ENCODE assay signal across 21 cellular contexts in the genomic region with DNA sequence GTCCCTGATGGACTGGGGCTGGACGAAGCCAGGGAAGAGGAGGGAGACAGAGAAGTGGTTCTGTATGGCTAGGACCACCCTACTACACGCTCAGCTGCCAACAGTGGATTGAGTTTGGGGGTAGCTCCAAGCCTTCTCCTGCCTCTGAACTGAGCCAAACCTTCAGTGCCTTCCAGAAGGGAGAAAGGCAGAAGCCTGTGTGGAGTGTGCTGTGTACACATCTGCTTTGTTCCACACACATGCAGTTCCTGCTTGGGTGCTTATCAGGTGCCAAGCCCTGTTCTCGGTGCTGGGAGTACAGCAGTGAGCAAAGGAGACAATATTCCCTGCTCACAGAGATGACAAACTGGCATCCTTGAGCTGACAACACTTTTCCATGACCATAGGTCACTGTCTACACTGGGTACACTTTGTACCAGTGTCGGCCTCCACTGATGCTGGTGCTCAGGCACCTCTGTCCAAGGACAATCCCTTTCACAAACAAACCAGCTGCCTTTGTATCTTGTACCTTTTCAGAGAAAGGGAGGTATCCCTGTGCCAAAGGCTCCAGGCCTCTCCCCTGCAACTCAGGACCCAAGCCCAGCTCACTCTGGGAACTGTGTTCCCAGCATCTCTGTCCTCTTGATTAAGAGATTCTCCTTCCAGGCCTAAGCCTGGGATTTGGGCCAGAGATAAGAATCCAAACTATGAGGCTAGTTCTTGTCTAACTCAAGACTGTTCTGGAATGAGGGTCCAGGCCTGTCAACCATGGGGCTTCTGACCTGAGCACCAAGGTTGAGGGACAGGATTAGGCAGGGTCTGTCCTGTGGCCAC. TPM values are rescaled to one million over a fixed set of nuclear protein-coding genes. Genes with fewer than 3 reads are reported as not detected.
DNase-seq lines count a peak whose midpoint lies in the region; ATAC-seq and TF ChIP-seq lines count a peak whose summit lies in the region.
"Had no signal": no experiment of that assay in that cellular context is flagged by ENCODE, and none has a peak within 500 bp of the region (broad histone marks: within the 10 kb centered on the region; RNA-seq: fewer than 3 reads in every experiment).

No MANE protein-coding gene starts in this region.

- peaks cover 13% of the 10 kb centered on the region for H3K4me1 ChIP-seq in Caco-2
- H3K4me1 ChIP-seq in PC-3 (ENCODE audit: insufficient read depth, low read length), result peaks cover 13% of the 10 kb centered on the region
- H3K4me1 ChIP-seq in mucosa of stomach (ENCODE audit: control insufficient read depth, insufficient read depth, low read length), result peaks cover 21% of the 10 kb centered on the region

- no peaks in the 10 kb centered on the region for H3K9me3 ChIP-seq in Caco-2
- H3K9me3 ChIP-seq in PC-3 (ENCODE audit: low read length), result no peaks in the 10 kb centered on the region
- no peaks in the 10 kb centered on the region for H3K9me3 ChIP-seq in mucosa of stomach (ENCODE audit: control insufficient read depth, low read length)
- H3K9me3 ChIP-seq: SK-N-SH had no signal

- no peak overlapping the region for H3K4me3 ChIP-seq in Caco-2 (ENCODE audit: low read depth, low read length)
- no peak overlapping the region for H3K4me3 ChIP-seq in PC-3 (ENCODE audit: low read length)
- H3K4me3 ChIP-seq in mucosa of stomach (ENCODE audit: low read length), result no peak overlapping the region
- H3K4me3 ChIP-seq: neural progenitor cell had no signal

- ATAC-seq in PC-3, result no peak
- ATAC-seq in central memory CD8-positive, alpha-beta T cell (replicated peaks; ENCODE audit: extremely low read depth, poor library complexity, severe bottlenecking), result no peak
- no peak for ATAC-seq in HG03439 (IDR thresholded peaks at IDR 0.05; ENCODE audit: unreplicated experiment)
- ATAC-seq: activated CD8-positive, alpha-beta T cell treated with anti-CD3 and anti-CD28 coated beads for 36 hours; T-helper 17 cell had no signal

- H4K20me1 ChIP-seq in PC-3 (ENCODE audit: low read length), result no peaks in the 10 kb centered on the region

- H3K9me3 Mint-ChIP-seq in Caco-2 (ENCODE audit: unreplicated experiment), result no peaks in the 10 kb centered on the region
- H3K9me3 Mint-ChIP-seq in central memory CD8-positive, alpha-beta T cell, result no peaks in the 10 kb centered on the region
- H3K9me3 Mint-ChIP-seq: activated CD8-positive, alpha-beta T cell treated with anti-CD3 and anti-CD28 coated beads for 36 hours; CD14-positive monocyte; neural progenitor cell had no signal

- H3K4me1 Mint-ChIP-seq in Caco-2 (ENCODE audit: low read depth, unreplicated experiment), result peaks cover 20% of the 10 kb centered on the region
- H3K4me1 Mint-ChIP-seq in central memory CD8-positive, alpha-beta T cell, result no peaks in the 10 kb centered on the region

- H3K79me2 ChIP-seq in PC-3 (ENCODE audit: low read length), result no peaks in the 10 kb centered on the region

- no peak overlapping the region for H3K27ac ChIP-seq in PC-3 (ENCODE audit: low read length)
- H3K27ac ChIP-seq: neural progenitor cell had no signal

- H3K9me2 ChIP-seq in PC-3 (replicated peaks; ENCODE audit: low read length), result no peaks in the 10 kb centered on the region
- H3K9me2 ChIP-seq: SK-N-SH had no signal

- H3K4me2 ChIP-seq in PC-3 (ENCODE audit: low read length), result no peak overlapping the region
- H3K4me2 ChIP-seq: neural progenitor cell, SK-N-SH had no signal

- H3F3A ChIP-seq in PC-3 (ENCODE audit: low read length, unreplicated experiment), result no peaks in the 10 kb centered on the region

- DNase-seq in Caco-2 (no peak), PC-3 (no peak), HEK293T (ENCODE audit: extremely low spot score) (no peak), NCI-H345 treated with DMSO at 0.1 percent for 48 hours (lab: John Stamatoyannopoulos, UW; ENCODE audit: unreplicated experiment) (no peak), mesenteric fat pad (ENCODE audit: low spot score) (no peak)
- no peak for DNase-seq in central memory CD8-positive, alpha-beta T cell (ENCODE audit: low spot score in 2 of 2)
- DNase-seq: activated CD8-positive, alpha-beta T cell treated with anti-CD3 and anti-CD28 coated beads for 36 hours; activated gamma-delta T cell; activated T-cell treated with anti-CD3 and anti-CD28 coated beads for 4 hours; Karpas-422; MV-4-11; NCI-H146; NCI-H524; RPMI8226; SK-N-SH; stimulated activated naive CD4-positive, alpha-beta T cell; T-helper 17 cell had no signal

- intact Hi-C loops in Caco-2 (cut with micrococcal nuclease; ENCODE audit: unreplicated experiment) (no loop called here), PC-3 (cut with micrococcal nuclease) (no loop called here)

- BruUV-seq in Caco-2 (replicated peaks; lab: Mats Ljungman, UMichigan) (TSS peak; percentile 25), PC-3 (replicated peaks; lab: Mats Ljungman, UMichigan) (TSS peak; percentile 22)

- H3K27ac Mint-ChIP-seq in Caco-2 (ENCODE audit: unreplicated experiment), result no peak overlapping the region
- H3K27ac Mint-ChIP-seq in central memory CD8-positive, alpha-beta T cell (ENCODE audit: low read depth), result peak overlapping the region; percentile 41
- H3K27ac Mint-ChIP-seq: activated CD8-positive, alpha-beta T cell treated with anti-CD3 and anti-CD28 coated beads for 36 hours; neural progenitor cell; T-helper 17 cell had no signal

- peaks cover 85% of the 10 kb centered on the region for H3K36me3 Mint-ChIP-seq in Caco-2 (ENCODE audit: insufficient read depth, unreplicated experiment)
- peaks cover 35% of the 10 kb centered on the region for H3K36me3 Mint-ChIP-seq in central memory CD8-positive, alpha-beta T cell (ENCODE audit: insufficient read depth)
- H3K36me3 Mint-ChIP-seq: neural progenitor cell had no signal

- H3K27me3 Mint-ChIP-seq in Caco-2 (ENCODE audit: insufficient read depth, unreplicated experiment), result no peaks in the 10 kb centered on the region
- no peaks in the 10 kb centered on the region for H3K27me3 Mint-ChIP-seq in central memory CD8-positive, alpha-beta T cell
- H3K27me3 Mint-ChIP-seq: activated CD8-positive, alpha-beta T cell treated with anti-CD3 and anti-CD28 coated beads for 36 hours; T-helper 17 cell had no signal

- TF ChIP-seq CTCF in Caco-2 (IDR thresholded peaks at IDR 0.05; ENCODE audit: insufficient read depth in 1 of 2, low read depth in 1 of 2, low read length in 1 of 2, severe bottlenecking in 1 of 2, unreplicated experiment in 1 of 2), result no peak
- no peak for TF ChIP-seq CTCF in PC-3 (conservative IDR thresholded peaks at IDR 0.05; ENCODE audit: low read depth, low read length)

- H3K36me3 ChIP-seq in Caco-2 (ENCODE audit: control insufficient read depth, insufficient read depth, low read length) (peaks cover 8% of the 10 kb centered on the region), PC-3 (ENCODE audit: low read depth, low read length) (peaks cover 57% of the 10 kb centered on the region), mucosa of stomach (ENCODE audit: control insufficient read depth, insufficient read depth, low read length) (no peaks in the 10 kb centered on the region)
- H3K36me3 ChIP-seq: neural progenitor cell had no signal

- H3K9ac ChIP-seq in PC-3 (ENCODE audit: low read length), result no peak overlapping the region
- peak overlapping the region; percentile 8 for H3K9ac ChIP-seq in mucosa of stomach (ENCODE audit: low read length)
- H3K9ac ChIP-seq: neural progenitor cell, SK-N-SH had no signal

- no peak overlapping the region for H3K4me3 Mint-ChIP-seq in Caco-2 (ENCODE audit: unreplicated experiment)
- no peak overlapping the region for H3K4me3 Mint-ChIP-seq in central memory CD8-positive, alpha-beta T cell
- H3K4me3 Mint-ChIP-seq: activated CD8-positive, alpha-beta T cell treated with anti-CD3 and anti-CD28 coated beads for 36 hours; CD14-positive monocyte; neural progenitor cell; T-helper 17 cell had no signal

- no peak overlapping the region for H2AFZ ChIP-seq in PC-3 (ENCODE audit: low read length)
- H2AFZ ChIP-seq: neural progenitor cell had no signal

- H3K27me3 ChIP-seq in Caco-2 (replicated peaks; ENCODE audit: control insufficient read depth, insufficient read depth, low read length), result no peaks in the 10 kb centered on the region
- H3K27me3 ChIP-seq in PC-3 (ENCODE audit: low read length), result no peaks in the 10 kb centered on the region
- H3K27me3 ChIP-seq in mucosa of stomach (ENCODE audit: control insufficient read depth, insufficient read depth, low read length), result no peaks in the 10 kb centered on the region
- H3K27me3 ChIP-seq: neural progenitor cell had no signal

- CTCF ChIA-PET in Caco-2 (lab: Charles Lee) (no interaction called here), PC-3 (lab: Charles Lee) (interaction anchor here (1.2 kb wide), 1 partner anchor 35 kb away, joined by 3 read pairs; no protein-coding TSS in a partner anchor), HEK293T (lab: Yijun Ruan, JAX) (no interaction called here)

- POLR2A ChIA-PET in Caco-2 (lab: Charles Lee), result no interaction called here
- POLR2A ChIA-PET in PC-3 (lab: Charles Lee; ENCODE audit: unreplicated experiment), result interaction anchor here (0.5 kb wide), 1 partner anchor 19 kb away, joined by 7 read pairs; no protein-coding TSS in a partner anchor
- POLR2A ChIA-PET in HEK293T (lab: Yijun Ruan, JAX), result interaction anchor here (1.0 to 1.1 kb wide), 2 partner anchors 11 to 14 kb away, joined by 3 to 5 read pairs; no protein-coding TSS in a partner anchor

TF ChIP-seq in HEK293T, 16 proteins besides CTCF, POLR2A, EP300 and RAD21 (continues in another document):
- TF ChIP-seq L3MBTL2 (conservative IDR thresholded peaks at IDR 0.05), result no peak
- TF ChIP-seq ZNF384 (IDR thresholded peaks at IDR 0.05), result no peak
- TF ChIP-seq NFRKB (IDR thresholded peaks at IDR 0.05), result no peak
- TF ChIP-seq FOXA1 (IDR thresholded peaks at IDR 0.05), result no peak
- TF ChIP-seq FOXM1 (IDR thresholded peaks at IDR 0.05; ENCODE audit: borderline replicate concordance), result no peak
- no peak for TF ChIP-seq ARNT (IDR thresholded peaks at IDR 0.05)
- no peak for TF ChIP-seq SUZ12 (IDR thresholded peaks at IDR 0.05)
- TF ChIP-seq, protein P1, sequence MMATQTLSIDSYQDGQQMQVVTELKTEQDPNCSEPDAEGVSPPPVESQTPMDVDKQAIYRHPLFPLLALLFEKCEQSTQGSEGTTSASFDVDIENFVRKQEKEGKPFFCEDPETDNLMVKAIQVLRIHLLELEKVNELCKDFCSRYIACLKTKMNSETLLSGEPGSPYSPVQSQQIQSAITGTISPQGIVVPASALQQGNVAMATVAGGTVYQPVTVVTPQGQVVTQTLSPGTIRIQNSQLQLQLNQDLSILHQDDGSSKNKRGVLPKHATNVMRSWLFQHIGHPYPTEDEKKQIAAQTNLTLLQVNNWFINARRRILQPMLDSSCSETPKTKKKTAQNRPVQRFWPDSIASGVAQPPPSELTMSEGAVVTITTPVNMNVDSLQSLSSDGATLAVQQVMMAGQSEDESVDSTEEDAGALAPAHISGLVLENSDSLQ (IDR thresholded peaks at IDR 0.05), result no peak
- TF ChIP-seq CTBP1 (IDR thresholded peaks at IDR 0.05; ENCODE audit: borderline replicate concordance), result no peak
- no peak for TF ChIP-seq HDGF (IDR thresholded peaks at IDR 0.05; ENCODE audit: borderline replicate concordance)
- no peak for TF ChIP-seq TARDBP (IDR thresholded peaks at IDR 0.05)

RNA-seq across cellular contexts. Expression of a gene that starts 11.3 kb away (rescaled TPM):
- total RNA-seq in Caco-2 (2022), result 103 and 111 TPM in 2 replicates
- total RNA-seq in PC-3 (2014; rRNA removed), result 115 and 137 TPM in 2 replicates
- total RNA-seq in mesenteric fat pad, result 60.1 TPM

RNA-seq across cellular contexts. Expression of a gene that starts 16.3 kb away (rescaled TPM):
- total RNA-seq in Caco-2 (2022) (113 and 132 TPM in 2 replicates), PC-3 (2014; rRNA removed) (160 and 193 TPM in 2 replicates), mesenteric fat pad (9.4 TPM)

RNA-seq across cellular contexts. Expression of a gene that starts 49.9 kb away (rescaled TPM):
- total RNA-seq in Caco-2 (2022) (24.6 and 27.5 TPM in 2 replicates), PC-3 (2014; rRNA removed) (50.7 and 55.7 TPM in 2 replicates), mesenteric fat pad (21.3 TPM)

Comparison
In these comparisons a context has a peak if more than half of its experiments do, and no peak if none do; other contexts are left out.
1. RNA of a gene that starts 16.3 kb away (total RNA-seq): 160 to 193 TPM in PC-3 and 113 to 132 TPM in Caco-2; 9.4 TPM in mesenteric fat pad (single experiment); every median in the first group is over 10 times any median in the second.